Comparison of ENCODE assay signal across 8 cellular contexts in genomic region chr17:18182190-18182977, GRCh38. TPM values are rescaled to one million over a fixed set of nuclear protein-coding genes. Genes with fewer than 3 reads are reported as not detected.
A peak's percentile ranks its signal among the peaks of the same experiment; 100 is the strongest.
DNase-seq lines count a peak whose midpoint lies in the region; ATAC-seq lines count a peak whose summit lies in the region.

No MANE protein-coding gene starts in this region.

- peaks cover 36 to 44% of the 10 kb centered on the region in 2 donors for H3K4me1 ChIP-seq in mucosa of rectum (ENCODE audit: control insufficient read depth in 2 of 2, insufficient read depth in 2 of 2, low read length in 2 of 2)

- in situ Hi-C loops in KBM-7 (cut with MboI; ENCODE audit: low pct_unique_long_range_greater_than_20kb, low sequenced_read_pairs): no loop called here

- H3K9me3 ChIP-seq in mucosa of rectum (ENCODE audit: control insufficient read depth in 2 of 2, low read length in 2 of 2): no peaks in the 10 kb centered on the region

- ATAC-seq in HG03571 (IDR thresholded peaks at IDR 0.05; ENCODE audit: unreplicated experiment) (no peak), HG02588 (IDR thresholded peaks at IDR 0.05; ENCODE audit: unreplicated experiment) (no peak), GM21515 (IDR thresholded peaks at IDR 0.05; ENCODE audit: unreplicated experiment) (no peak)

- DNase-seq in EH (ENCODE audit: low read depth) (peak; percentile 25), NCI-H226 (peak; percentile 73), dermis blood vessel endothelial cell (peak; percentile 26), KBM-7 (no peak)

- no peaks in the 10 kb centered on the region for H3K27me3 ChIP-seq in mucosa of rectum (ENCODE audit: control insufficient read depth in 2 of 2, insufficient read depth in 2 of 2, low read length in 2 of 2)

- H3K4me3 ChIP-seq in mucosa of rectum (ENCODE audit: low read length in 2 of 2): peak overlapping the region; percentile 89

- H3K36me3 ChIP-seq in mucosa of rectum (ENCODE audit: control insufficient read depth in 2 of 2, insufficient read depth in 2 of 2, low read length in 2 of 2): peaks cover 5% of the 10 kb centered on the region in 2 donors

- peak overlapping the region; percentile 89 to 93 for H3K9ac ChIP-seq in mucosa of rectum (ENCODE audit: low read depth in 1 of 2, low read length in 2 of 2)

- H3K27ac ChIP-seq in mucosa of rectum (ENCODE audit: low read depth in 2 of 2, low read length in 2 of 2): peak overlapping the region; percentile 98

RNA-seq across cellular contexts. Expression of gene ALKBH5, which starts 1.2 kb away (rescaled TPM):
- 95.1 and 104 TPM in 2 replicates for total RNA-seq in dermis blood vessel endothelial cell

RNA-seq across cellular contexts. Expression of gene LLGL1, which starts 43.1 kb away (rescaled TPM):
- 27.9 and 40.0 TPM in 2 replicates for total RNA-seq in dermis blood vessel endothelial cell
